Comparison of ENCODE assay signal across 27 cellular contexts in genomic region chr14:42316746-42317145, GRCh38.
"Had no signal": no experiment of that assay in that cellular context is flagged by ENCODE, and none has a peak within 500 bp of the region (broad histone marks: within the 10 kb centered on the region; RNA-seq: fewer than 3 reads in every experiment).

No MANE protein-coding gene starts in this region.

- H3K9me3 ChIP-seq: adrenal gland, ascending aorta, right lobe of liver, suprapubic skin, tibial nerve had no signal

- H3K27ac Mint-ChIP-seq: activated B cell treated with CpG ODN at 0.5 μM for 24 hours; activated CD4-positive, alpha-beta T cell treated with anti-CD3 and anti-CD28 coated beads for 36 hours; activated naive CD4-positive, alpha-beta T cell treated with anti-CD3 and anti-CD28 coated beads, Interleukin-2, amount 50 U/mL, for 72 hours; activated T-cell treated with anti-CD3 and anti-CD28 coated beads, Interleukin-2, amount 50 U/mL, for 24 hours; activated T-helper 17 cell treated with anti-CD3 and anti-CD28 coated beads, Interleukin-2, amount 50 U/mL, for 72 hours; dendritic cell treated with granulocyte-macrophage colony-stimulating factor and Interleukin-4, amounts not matched to agents 40 ng/mL and 50 ng/mL, for 4 days; natural killer cell treated with Interleukin-12 subunit alpha and Interleukin-12 subunit beta and Interleukin-15 and Interleukin-18, amount 100 ng/mL, for 72 hours; stimulated activated effector memory CD8-positive, alpha-beta T cell treated with anti-CD3 and anti-CD28 coated beads, Interleukin-12 subunit alpha, Interleukin-12 subunit beta, amount 100 ng/mL, for 72 hours; stimulated activated naive CD8-positive, alpha-beta T cell treated with anti-CD3 and anti-CD28 coated beads, Interleukin-15, amount 100 ng/mL, for 72 hours had no signal

- H3K4me1 ChIP-seq: adrenal gland, ascending aorta, heart right ventricle, parathyroid adenoma, right lobe of liver, suprapubic skin, tibial nerve had no signal

- ATAC-seq: activated CD4-positive, alpha-beta T cell treated with anti-CD3 and anti-CD28 coated beads for 36 hours; activated naive CD4-positive, alpha-beta T cell treated with anti-CD3 and anti-CD28 coated beads, Interleukin-2, amount 50 U/mL, for 72 hours; activated T-helper 17 cell treated with anti-CD3 and anti-CD28 coated beads, Interleukin-2, amount 50 U/mL, for 72 hours; heart right ventricle; left cardiac atrium; natural killer cell treated with Interleukin-12 subunit alpha and Interleukin-12 subunit beta and Interleukin-15 and Interleukin-18, amount 100 ng/mL, for 72 hours; right lobe of liver; stimulated activated effector memory CD8-positive, alpha-beta T cell treated with anti-CD3 and anti-CD28 coated beads, Interleukin-12 subunit alpha, Interleukin-12 subunit beta, amount 100 ng/mL, for 72 hours; stimulated activated naive CD8-positive, alpha-beta T cell treated with anti-CD3 and anti-CD28 coated beads, Interleukin-15, amount 100 ng/mL, for 72 hours had no signal

- H3K36me3 Mint-ChIP-seq: natural killer cell treated with Interleukin-12 subunit alpha and Interleukin-12 subunit beta and Interleukin-15 and Interleukin-18, amount 100 ng/mL, for 72 hours; stimulated activated effector memory CD8-positive, alpha-beta T cell treated with anti-CD3 and anti-CD28 coated beads, Interleukin-12 subunit alpha, Interleukin-12 subunit beta, amount 100 ng/mL, for 72 hours had no signal

- H3K27ac ChIP-seq: adrenal gland, ascending aorta, brain microvascular endothelial cell, heart right ventricle, parathyroid adenoma, right lobe of liver, skin epidermis, suprapubic skin, tibial nerve had no signal

- H3K9me3 Mint-ChIP-seq: activated B cell treated with CpG ODN at 0.5 μM for 24 hours had no signal

- H3K9ac ChIP-seq: parathyroid adenoma had no signal

- H3K4me1 Mint-ChIP-seq: activated B cell treated with CpG ODN at 0.5 μM for 24 hours; activated CD4-positive, alpha-beta T cell treated with anti-CD3 and anti-CD28 coated beads for 36 hours; activated T-helper 17 cell treated with anti-CD3 and anti-CD28 coated beads, Interleukin-2, amount 50 U/mL, for 72 hours; stimulated activated effector memory CD8-positive, alpha-beta T cell treated with anti-CD3 and anti-CD28 coated beads, Interleukin-12 subunit alpha, Interleukin-12 subunit beta, amount 100 ng/mL, for 72 hours; stimulated activated naive CD8-positive, alpha-beta T cell treated with anti-CD3 and anti-CD28 coated beads, Interleukin-15, amount 100 ng/mL, for 72 hours had no signal

- H2AFZ ChIP-seq: parathyroid adenoma had no signal

- H3K27me3 Mint-ChIP-seq: activated B cell treated with CpG ODN at 0.5 μM for 24 hours; activated CD4-positive, alpha-beta T cell treated with anti-CD3 and anti-CD28 coated beads for 36 hours; activated T-cell treated with anti-CD3 and anti-CD28 coated beads, Interleukin-2, amount 50 U/mL, for 24 hours; activated T-helper 17 cell treated with anti-CD3 and anti-CD28 coated beads, Interleukin-2, amount 50 U/mL, for 72 hours; dendritic cell treated with granulocyte-macrophage colony-stimulating factor and Interleukin-4, amounts not matched to agents 40 ng/mL and 50 ng/mL, for 4 days; natural killer cell treated with Interleukin-12 subunit alpha and Interleukin-12 subunit beta and Interleukin-15 and Interleukin-18, amount 100 ng/mL, for 72 hours; stimulated activated naive CD8-positive, alpha-beta T cell treated with anti-CD3 and anti-CD28 coated beads, Interleukin-15, amount 100 ng/mL, for 72 hours had no signal

- H3K36me3 ChIP-seq: adrenal gland, ascending aorta, brain microvascular endothelial cell, heart right ventricle, right lobe of liver, suprapubic skin, tibial nerve had no signal

- H3K4me3 ChIP-seq: adrenal gland, ascending aorta, heart right ventricle, right lobe of liver, skin epidermis, suprapubic skin, tibial nerve had no signal

- H3K4me3 Mint-ChIP-seq: activated B cell treated with CpG ODN at 0.5 μM for 24 hours; activated CD4-positive, alpha-beta T cell treated with anti-CD3 and anti-CD28 coated beads for 36 hours; activated T-cell treated with anti-CD3 and anti-CD28 coated beads, Interleukin-2, amount 50 U/mL, for 24 hours; activated T-helper 17 cell treated with anti-CD3 and anti-CD28 coated beads, Interleukin-2, amount 50 U/mL, for 72 hours; dendritic cell treated with granulocyte-macrophage colony-stimulating factor and Interleukin-4, amounts not matched to agents 40 ng/mL and 50 ng/mL, for 4 days; natural killer cell treated with Interleukin-12 subunit alpha and Interleukin-12 subunit beta and Interleukin-15 and Interleukin-18, amount 100 ng/mL, for 72 hours; stimulated activated effector memory CD8-positive, alpha-beta T cell treated with anti-CD3 and anti-CD28 coated beads, Interleukin-12 subunit alpha, Interleukin-12 subunit beta, amount 100 ng/mL, for 72 hours; stimulated activated naive CD8-positive, alpha-beta T cell treated with anti-CD3 and anti-CD28 coated beads, Interleukin-15, amount 100 ng/mL, for 72 hours had no signal

- H3K27me3 ChIP-seq: adrenal gland, ascending aorta, brain microvascular endothelial cell, heart right ventricle, right lobe of liver, suprapubic skin, tibial nerve had no signal

- DNase-seq: activated B cell treated with CpG ODN at 0.5 μM for 24 hours; activated CD4-positive, alpha-beta T cell treated with anti-CD3 and anti-CD28 coated beads for 36 hours; activated CD4-positive, alpha-beta T cell treated with anti-CD3 and anti-CD28 coated beads, Interleukin-2, amount 50 U/mL, for 4 hours; activated CD8-positive, alpha-beta memory T cell treated with anti-CD3 and anti-CD28 coated beads for 24 hours; activated CD8-positive, alpha-beta memory T cell treated with anti-CD3 and anti-CD28 coated beads, Interleukin-2, amount 50 U/mL, for 4 hours; activated T-cell treated with anti-CD3 and anti-CD28 coated beads, Interleukin-2, amount 50 U/mL, for 24 hours; adrenal gland; brain microvascular endothelial cell; effector CD4-positive, alpha-beta T cell; foreskin fibroblast; heart right ventricle; islet precursor cell; left cardiac atrium; nucleus accumbens; right lobe of liver; stimulated activated CD4-positive, alpha-beta T cell treated with anti-CD3 and anti-CD28 coated beads, Interleukin-1b, Interleukin-23, amount 100 ng/mL, for 48 hours; stimulated activated naive CD8-positive, alpha-beta T cell treated with anti-CD3 and anti-CD28 coated beads, Interleukin-15, amount 100 ng/mL, for 72 hours had no signal

- H3K79me2 ChIP-seq: parathyroid adenoma had no signal
